Comparison of ENCODE assay signal across 8 cellular contexts in genomic region chr11:110710520-110711381, GRCh38. TPM values are rescaled to one million over a fixed set of nuclear protein-coding genes. Genes with fewer than 3 reads are reported as not detected.
A peak's percentile ranks its signal among the peaks of the same experiment; 100 is the strongest.
DNase-seq lines count a peak whose midpoint lies in the region; ATAC-seq and TF ChIP-seq lines count a peak whose summit lies in the region.

No MANE protein-coding gene starts in this region.

- H3F3A ChIP-seq in smooth muscle cell (ENCODE audit: low read depth) = no peaks in the 10 kb centered on the region

- H3K27ac ChIP-seq in mammary epithelial cell (ENCODE audit: insufficient read depth, low read depth, low read length) = no peak overlapping the region
- H3K27ac ChIP-seq in smooth muscle cell (ENCODE audit: low read depth) = no peak overlapping the region

- CTCF ChIA-PET in mammary epithelial cell (lab: Charles Lee; ENCODE audit: low non-redundant PET) = no interaction called here

- no peak overlapping the region for H3K9ac ChIP-seq in mammary epithelial cell (ENCODE audit: insufficient read depth, low read length)
- H3K9ac ChIP-seq in smooth muscle cell (ENCODE audit: low read depth) = no peak overlapping the region

- no TSS peak for BruUV-seq in mammary epithelial cell (replicated peaks; lab: Mats Ljungman, UMichigan)

- H3K79me2 ChIP-seq in mammary epithelial cell (ENCODE audit: insufficient read depth, low read length) = no peaks in the 10 kb centered on the region
- H3K79me2 ChIP-seq in smooth muscle cell (ENCODE audit: low read depth) = no peaks in the 10 kb centered on the region

- H3K4me1 ChIP-seq in mammary epithelial cell (ENCODE audit: insufficient read depth, low read length) = peaks cover 14% of the 10 kb centered on the region
- H3K4me1 ChIP-seq in smooth muscle cell (ENCODE audit: low read depth) = peaks cover 9% of the 10 kb centered on the region

- dilution Hi-C loops in mammary epithelial cell (cut with HindIII; ENCODE audit: low sequenced_read_pairs) = no loop called here

- intact Hi-C loops in mammary epithelial cell (cut with micrococcal nuclease) = loop anchor here (10.0 kb wide), 1 partner anchor 246 kb away; no protein-coding TSS in a partner anchor

- H3K27me3 ChIP-seq in mammary epithelial cell (ENCODE audit: insufficient read depth, low read length) (peaks cover 59% of the 10 kb centered on the region), kidney epithelial cell (ENCODE audit: control insufficient read depth, insufficient read depth, low read length) (peaks cover 33% of the 10 kb centered on the region), smooth muscle cell (ENCODE audit: low read depth) (peaks cover 53% of the 10 kb centered on the region)

- H4K20me1 ChIP-seq in mammary epithelial cell (ENCODE audit: insufficient read depth, low read length) (no peaks in the 10 kb centered on the region), smooth muscle cell (ENCODE audit: low read depth) (no peaks in the 10 kb centered on the region)

- ATAC-seq in GM21825 (IDR thresholded peaks at IDR 0.05; ENCODE audit: unreplicated experiment) = no peak

- H3K9me3 ChIP-seq in mammary epithelial cell (replicated peaks; ENCODE audit: insufficient read depth, low read length) = no peaks in the 10 kb centered on the region
- H3K9me3 ChIP-seq in smooth muscle cell (replicated peaks; ENCODE audit: low read depth) = no peaks in the 10 kb centered on the region

- peak; percentile 34 for DNase-seq in COLO668 (lab: John Stamatoyannopoulos, UW; ENCODE audit: unreplicated experiment)
- DNase-seq in NCI-H1092 (lab: John Stamatoyannopoulos, UW) = peak; percentile 35
- no peak for DNase-seq in mammary epithelial cell
- no peak for DNase-seq in kidney epithelial cell (ENCODE audit: low read depth)
- no peak for DNase-seq in smooth muscle cell (lab: John Stamatoyannopoulos, UW; ENCODE audit: unreplicated experiment)
- DNase-seq in NCI-H1048 (lab: John Stamatoyannopoulos, UW) = no peak
- DNase-seq in KBM-7 = no peak

- peak overlapping the region; percentile 50 for H3K4me2 ChIP-seq in mammary epithelial cell (ENCODE audit: insufficient read depth, low read depth, low read length)
- peak overlapping the region; percentile 86 for H3K4me2 ChIP-seq in smooth muscle cell

- no peak overlapping the region for H3K4me3 ChIP-seq in mammary epithelial cell (replicated peaks in 1 of 3; ENCODE audit: insufficient read depth in 1 of 3, low read depth in 2 of 3, low read length in 3 of 3)
- peak overlapping the region; percentile 41 for H3K4me3 ChIP-seq in kidney epithelial cell (ENCODE audit: low read depth, low read length)
- H3K4me3 ChIP-seq in smooth muscle cell = peak overlapping the region; percentile 61

- TF ChIP-seq CTCF in mammary epithelial cell (conservative IDR thresholded peaks at IDR 0.05 in 1 of 2, IDR thresholded peaks at IDR 0.05 in 1 of 2; ENCODE audit: extremely low read depth in 1 of 2, insufficient read depth in 1 of 2, low read depth in 1 of 2, low read length in 2 of 2) = no peak
- no peak for TF ChIP-seq CTCF in kidney epithelial cell (IDR thresholded peaks at IDR 0.05; ENCODE audit: insufficient read depth, low read length, poor library complexity, severe bottlenecking)
- TF ChIP-seq CTCF in smooth muscle cell (IDR thresholded peaks at IDR 0.05; ENCODE audit: borderline replicate concordance, insufficient read depth, poor library complexity, severe bottlenecking) = no peak

- H3K36me3 ChIP-seq in mammary epithelial cell (ENCODE audit: insufficient read depth, low read length) = no peaks in the 10 kb centered on the region
- H3K36me3 ChIP-seq in kidney epithelial cell (ENCODE audit: control insufficient read depth, insufficient read depth, low read length) = no peaks in the 10 kb centered on the region
- no peaks in the 10 kb centered on the region for H3K36me3 ChIP-seq in smooth muscle cell (ENCODE audit: low read depth)

- 16% methylated on average over 18 of the region's 35 CpGs for WGBS in mammary epithelial cell (ENCODE audit: low coverage, missing lambda C conversion rate)
- 9% methylated on average over 35 of the region's 35 CpGs for WGBS in smooth muscle cell (ENCODE audit: low lambda C conversion rate)

- H2AFZ ChIP-seq in mammary epithelial cell (ENCODE audit: low read depth, low read length) (no peak overlapping the region), smooth muscle cell (ENCODE audit: low read depth) (no peak overlapping the region)

- in situ Hi-C loops in mammary epithelial cell (cut with MboI; ENCODE audit: low sequenced_read_pairs in 2 of 2) (no loop called here), KBM-7 (cut with MboI; ENCODE audit: low pct_unique_long_range_greater_than_20kb, low sequenced_read_pairs) (no loop called here)

RNA-seq across cellular contexts. Expression of gene ARHGAP20, which starts 1.5 kb away (rescaled TPM):
- total RNA-seq in mammary epithelial cell (under 1 TPM in 1 of 2 donors, not detected in 1; 0.17 TPM), kidney epithelial cell (0.14 and 0.17 TPM in 2 replicates), smooth muscle cell (1.1 and 1.6 TPM in 2 replicates)
- polyA plus RNA-seq in mammary epithelial cell (not detected), smooth muscle cell (0.33 and 1.1 TPM in 2 replicates)
- polyA minus RNA-seq in mammary epithelial cell = not detected

Comparison
In these comparisons a context has a peak if more than half of its experiments do, and no peak if none do; other contexts are left out.
1. DNase-seq: peak in COLO668 (single experiment) and NCI-H1092 (single experiment); none in mammary epithelial cell (single experiment), kidney epithelial cell (single experiment), smooth muscle cell (single experiment), NCI-H1048 (single experiment) and KBM-7 (single experiment).
2. H3K4me3 ChIP-seq: peak in kidney epithelial cell (single experiment) and smooth muscle cell (single experiment); none in mammary epithelial cell (0 of 3).